In genomic region chr12:50073206-50073605, GRCh38 we compare ENCODE assay signal across 21 cellular contexts. TPM values are rescaled to one million over a fixed set of nuclear protein-coding genes. Genes with fewer than 3 reads are reported as not detected.
DNase-seq lines count a peak whose midpoint lies in the region; ATAC-seq and TF ChIP-seq lines count a peak whose summit lies in the region.
"Had no signal": no experiment of that assay in that cellular context is flagged by ENCODE, and none has a peak within 500 bp of the region (broad histone marks: within the 10 kb centered on the region; RNA-seq: fewer than 3 reads in every experiment).

No MANE protein-coding gene starts in this region.

- H3K36me3 Mint-ChIP-seq in neural progenitor cell: no peaks in the 10 kb centered on the region
- H3K36me3 Mint-ChIP-seq: CD14-positive monocyte; CD4-positive, alpha-beta memory T cell; IgD-negative memory B cell had no signal

- no peaks in the 10 kb centered on the region for H3K79me2 ChIP-seq in neural progenitor cell (ENCODE audit: low read depth)

- no peak for TF ChIP-seq POLR2A in spleen (IDR thresholded peaks at IDR 0.05)

- no peaks in the 10 kb centered on the region for H3K9me3 Mint-ChIP-seq in neural progenitor cell
- H3K9me3 Mint-ChIP-seq: CD4-positive, alpha-beta memory T cell; IgD-negative memory B cell had no signal

- peaks cover 4% of the 10 kb centered on the region for H3K27me3 Mint-ChIP-seq in neural progenitor cell (ENCODE audit: insufficient read depth, low read depth)

- H3K4me3 Mint-ChIP-seq in neural progenitor cell: no peak overlapping the region
- H3K4me3 Mint-ChIP-seq: CD14-positive monocyte; CD4-positive, alpha-beta memory T cell; IgD-negative memory B cell had no signal

- H3K9ac ChIP-seq in neural progenitor cell: no peak overlapping the region

- H3K36me3 ChIP-seq in neural progenitor cell (no peaks in the 10 kb centered on the region), spleen (no peaks in the 10 kb centered on the region)

- H3K4me1 ChIP-seq in neural progenitor cell (no peaks in the 10 kb centered on the region), spleen (peaks cover 3 to 18% (median 9%) of the 10 kb centered on the region in 6 donors)

- no peaks in the 10 kb centered on the region for H4K20me1 ChIP-seq in neural progenitor cell (ENCODE audit: low read depth)

- H3K27ac ChIP-seq in neural progenitor cell (no peak overlapping the region), spleen (no peak overlapping the region)
- H3K27ac ChIP-seq: 22Rv1, A549 had no signal

- DNase-seq in DMS53 (lab: John Stamatoyannopoulos, UW) (peak; percentile 17), DMS53 treated with DMSO at 0.1 percent for 48 hours (lab: John Stamatoyannopoulos, UW; ENCODE audit: unreplicated experiment) (no peak), neural progenitor cell (ENCODE audit: low spot score) (no peak), spleen (peak; percentile 66)
- DNase-seq: AML-193; Calu3; CD4-positive, alpha-beta memory T cell; GDM1; KBM-7 had no signal

- ATAC-seq in esophagus mucosa: peak; percentile 31
- ATAC-seq in HG02763 (IDR thresholded peaks at IDR 0.05; ENCODE audit: unreplicated experiment): no peak
- no peak for ATAC-seq in HG02642 (IDR thresholded peaks at IDR 0.05; ENCODE audit: poor library complexity, unreplicated experiment)
- no peak for ATAC-seq in GM19023 (IDR thresholded peaks at IDR 0.05; ENCODE audit: unreplicated experiment)
- ATAC-seq: A549, HepG2 had no signal

- H3F3A ChIP-seq in neural progenitor cell (ENCODE audit: low read depth): no peaks in the 10 kb centered on the region

- peaks cover 19% of the 10 kb centered on the region for H3K4me1 Mint-ChIP-seq in neural progenitor cell

- WGBS in spleen, 5 donors: 67 to 85% (median 81%) methylated on average over 7 of the region's 7 CpGs

- H3K27ac Mint-ChIP-seq in neural progenitor cell: peak overlapping the region; percentile 65
- H3K27ac Mint-ChIP-seq: CD4-positive, alpha-beta memory T cell; IgD-negative memory B cell had no signal

- H3K9me3 ChIP-seq in neural progenitor cell (ENCODE audit: low read depth): no peaks in the 10 kb centered on the region
- H3K9me3 ChIP-seq in spleen: no peaks in the 10 kb centered on the region
- H3K9me3 ChIP-seq: A549, HAP-1 had no signal

- intact Hi-C loops in spleen (cut with DNase I; ENCODE audit: low total_unique reads): no loop called here

- no peak overlapping the region for H3K4me3 ChIP-seq in neural progenitor cell
- no peak overlapping the region for H3K4me3 ChIP-seq in spleen
- H3K4me3 ChIP-seq: A549, HAP-1 had no signal

- no peak for TF ChIP-seq CTCF in neural progenitor cell (IDR thresholded peaks at IDR 0.05)
- no peak for TF ChIP-seq CTCF in spleen (IDR thresholded peaks at IDR 0.05 in 8 of 11, conservative IDR thresholded peaks at IDR 0.05 in 3 of 11)

- no peaks in the 10 kb centered on the region for H3K27me3 ChIP-seq in neural progenitor cell
- peaks cover 0 to 7% (median 0%) of the 10 kb centered on the region in 7 donors for H3K27me3 ChIP-seq in spleen (replicated peaks in 1 of 7)

- H2AFZ ChIP-seq in neural progenitor cell (replicated peaks): no peak overlapping the region

- H3K4me2 ChIP-seq in neural progenitor cell: no peak overlapping the region
- H3K4me2 ChIP-seq: A549 had no signal

RNA-seq across cellular contexts. Expression of gene SMARCD1, which starts 11.9 kb away (rescaled TPM):
- total RNA-seq in esophagus mucosa (28.8 TPM), neural progenitor cell (ENCODE audit: low replicate concordance) (121 and 209 TPM in 2 replicates), spleen (10 to 100 TPM; 47.3 to 85.7 (median 60.3) TPM)
- 10 to 100 TPM; 17.4 to 25.3 (median 18.1) TPM for polyA plus RNA-seq in spleen

RNA-seq across cellular contexts. Expression of gene ASIC1, which starts 15.8 kb away (rescaled TPM):
- total RNA-seq in esophagus mucosa (2.1 TPM), neural progenitor cell (ENCODE audit: low replicate concordance) (2.5 and 5.6 TPM in 2 replicates), spleen (1 to 10 TPM in 2 of 7 donors, under 1 TPM in 5; 0.26 to 1.3 (median 0.54) TPM)
- under 1 TPM; 0.16 to 0.33 (median 0.22) TPM for polyA plus RNA-seq in spleen
- total RNA-seq: Daoy had no signal
- polyA plus RNA-seq: CD14-positive monocyte; CD4-positive, alpha-beta memory T cell; IgD-negative memory B cell had no signal

RNA-seq across cellular contexts. Expression of gene GPD1, which starts 30.6 kb away (rescaled TPM):
- total RNA-seq in esophagus mucosa (0.56 TPM), neural progenitor cell (ENCODE audit: low replicate concordance) (1.4 TPM in 1 of 2 replicates, not detected in the other), spleen (under 1 TPM in 6 of 7 donors, not detected in 1; 0.13 to 0.79 (median 0.45) TPM)
- polyA plus RNA-seq in spleen: under 1 TPM; 0.44 to 0.72 (median 0.48) TPM
- total RNA-seq: H4 had no signal
- polyA plus RNA-seq: CD14-positive monocyte; CD4-positive, alpha-beta memory T cell; IgD-negative memory B cell had no signal

RNA-seq across cellular contexts. Expression of gene COX14, which starts 38.8 kb away (rescaled TPM):
- total RNA-seq in esophagus mucosa: 37.9 TPM
- 15.3 and 22.7 TPM in 2 replicates for total RNA-seq in neural progenitor cell (ENCODE audit: low replicate concordance)
- total RNA-seq in spleen: 10 to 100 TPM; 45.9 to 68.2 (median 52.7) TPM
- 100 to 1,000 TPM in 1 of 3 donors, 10 to 100 TPM in 2; 75.5 to 116 (median 81.9) TPM for polyA plus RNA-seq in spleen

RNA-seq across cellular contexts. Expression of gene RACGAP1, which starts 47.9 kb away (rescaled TPM):
- total RNA-seq in esophagus mucosa (47.6 TPM), neural progenitor cell (ENCODE audit: low replicate concordance) (121 and 149 TPM in 2 replicates), spleen (10 to 100 TPM in 4 of 7 donors, 1 to 10 TPM in 3; 8.1 to 21.1 (median 11.3) TPM)
- 1 to 10 TPM; 3.4 to 6.9 (median 5.8) TPM for polyA plus RNA-seq in spleen

Comparison
In these comparisons a context has a peak if more than half of its experiments do, and no peak if none do; other contexts are left out.
1. DNase-seq: peak in DMS53 (single experiment) and spleen (single experiment); none in DMS53 treated with DMSO at 0.1 percent for 48 hours (single experiment) and neural progenitor cell (single experiment).